ENCODE assay signal across 7 cellular contexts in genomic region chr20:19478320-19478719, GRCh38.
"Had no signal": no experiment of that assay in that cellular context is flagged by ENCODE, and none has a peak within 500 bp of the region (broad histone marks: within the 10 kb centered on the region; RNA-seq: fewer than 3 reads in every experiment).

No MANE protein-coding gene starts in this region.

- H3K4me3 Mint-ChIP-seq: HFFc6 had no signal

- ATAC-seq: HCT116 had no signal

- H3K36me3 ChIP-seq: HAP-1 had no signal

- DNase-seq: GOT3, H7, HFFc6, IMR-90, KBM-7 had no signal

- H3K27ac Mint-ChIP-seq: HFFc6 had no signal

- H3K4me3 ChIP-seq: HAP-1 had no signal

- H3K9me3 Mint-ChIP-seq: HFFc6 had no signal

- H3K4me1 ChIP-seq: HAP-1 had no signal
